25 cellular contexts compared by ENCODE assay signal in the genomic region with DNA sequence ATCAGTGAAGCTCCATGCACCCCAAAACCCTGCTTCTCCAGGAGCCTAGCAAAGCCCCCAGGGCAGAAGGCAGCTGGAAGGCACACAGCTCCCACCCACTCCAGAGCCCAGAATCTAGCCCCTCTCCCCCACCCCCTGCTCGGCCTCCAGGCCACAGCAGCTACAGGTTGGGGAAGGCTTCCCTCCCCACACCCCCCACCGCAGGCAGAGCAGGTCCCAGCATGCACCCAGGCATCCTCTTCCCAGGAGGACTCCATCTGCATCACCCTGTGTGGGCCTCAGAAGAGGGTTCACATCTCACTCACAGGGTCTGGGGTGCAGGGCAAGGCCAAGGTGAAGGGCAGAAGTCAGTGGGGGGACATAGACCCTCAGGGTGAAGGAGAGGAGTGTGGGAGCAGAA. TPM values are rescaled to one million over a fixed set of nuclear protein-coding genes. Genes with fewer than 3 reads are reported as not detected.
DNase-seq lines count a peak whose midpoint lies in the region; ATAC-seq, FAIRE-seq and TF ChIP-seq lines count a peak whose summit lies in the region.
"Had no signal": no experiment of that assay in that cellular context is flagged by ENCODE, and none has a peak within 500 bp of the region (broad histone marks: within the 10 kb centered on the region; RNA-seq: fewer than 3 reads in every experiment).

No MANE protein-coding gene starts in this region.

- WGBS in body of pancreas, 2 donors, result 80 to 95% methylated on average over 1 to 2 of the region's 2 CpGs
- WGBS in esophagus muscularis mucosa, result 100% methylated on average over 1 of the region's 2 CpGs

- no peaks in the 10 kb centered on the region for H4K20me1 ChIP-seq in BLaER1

- FAIRE-seq in kidney (lab: Jason Lieb, UNC), result no peak
- FAIRE-seq: A549, G401.6 had no signal

- no peaks in the 10 kb centered on the region for H3K27me3 ChIP-seq in BLaER1
- no peaks in the 10 kb centered on the region for H3K27me3 ChIP-seq in body of pancreas
- no peaks in the 10 kb centered on the region for H3K27me3 ChIP-seq in rectal smooth muscle tissue (ENCODE audit: control insufficient read depth, insufficient read depth, low read length)
- H3K27me3 ChIP-seq in esophagus muscularis mucosa, result no peaks in the 10 kb centered on the region
- H3K27me3 ChIP-seq: ascending aorta, SJSA1 had no signal

- ATAC-seq in body of pancreas (no peak), HG03095 (IDR thresholded peaks at IDR 0.05; ENCODE audit: unreplicated experiment) (no peak)
- ATAC-seq: A549; stimulated activated effector memory CD8-positive, alpha-beta T cell treated with anti-CD3 and anti-CD28 coated beads, Interleukin-12 subunit alpha, Interleukin-12 subunit beta, amount 100 ng/mL, for 72 hours; T-helper 17 cell had no signal

- H3K36me3 ChIP-seq in BLaER1 (peaks cover 20% of the 10 kb centered on the region), body of pancreas (replicated peaks in 1 of 2; ENCODE audit: insufficient read depth in 1 of 2, low read depth in 2 of 2) (no peaks in the 10 kb centered on the region), kidney (ENCODE audit: control insufficient read depth in 1 of 2, insufficient read depth in 2 of 2, low read length in 2 of 2) (no peaks in the 10 kb centered on the region), rectal smooth muscle tissue (ENCODE audit: control insufficient read depth, insufficient read depth, low read length) (peaks cover 4% of the 10 kb centered on the region), esophagus muscularis mucosa (peaks cover 0 to 23% (median 14%) of the 10 kb centered on the region in 4 donors)

- no peak overlapping the region for H3K4me3 ChIP-seq in BLaER1
- H3K4me3 ChIP-seq in body of pancreas, result no peak overlapping the region
- H3K4me3 ChIP-seq in kidney (ENCODE audit: low read length in 2 of 2), result no peak overlapping the region
- H3K4me3 ChIP-seq in rectal smooth muscle tissue (ENCODE audit: low read length), result peak overlapping the region; percentile 51
- H3K4me3 ChIP-seq in esophagus muscularis mucosa, result no peak overlapping the region
- H3K4me3 ChIP-seq: A549, ascending aorta, GM23338, SJSA1 had no signal

- TF ChIP-seq CTCF in body of pancreas (IDR thresholded peaks at IDR 0.05) (no peak), kidney (IDR thresholded peaks at IDR 0.05; ENCODE audit: borderline replicate concordance, extremely low read depth, insufficient read depth) (no peak), esophagus muscularis mucosa (IDR thresholded peaks at IDR 0.05) (no peak)

- H3K4me2 ChIP-seq in BLaER1, result no peak overlapping the region
- H3K4me2 ChIP-seq: A549, GM23338 had no signal

- no peak overlapping the region for H3K9ac ChIP-seq in BLaER1
- peak overlapping the region in 1 of 2 donors; percentile 8 for H3K9ac ChIP-seq in kidney (ENCODE audit: low read length in 2 of 2)
- H3K9ac ChIP-seq in rectal smooth muscle tissue (ENCODE audit: low read length), result no peak overlapping the region

- H3K27ac ChIP-seq in BLaER1, result 0 out of 2 replicates have a peak overlapping the region, but pooled peaks have one; percentile 6
- H3K27ac ChIP-seq in body of pancreas, result peak overlapping the region in 3 of 4 donors; percentile 64 to 70 (median 70)
- H3K27ac ChIP-seq in kidney (ENCODE audit: low read depth in 2 of 2, low read length in 2 of 2), result no peak overlapping the region
- H3K27ac ChIP-seq in rectal smooth muscle tissue (ENCODE audit: low read depth, low read length), result no peak overlapping the region
- no peak overlapping the region for H3K27ac ChIP-seq in esophagus muscularis mucosa (replicated peaks in 1 of 4)
- H3K27ac ChIP-seq: ascending aorta, SJSA1, VCaP had no signal

- intact Hi-C loops in body of pancreas (cut with DNase I), result no loop called here
- intact Hi-C loops in kidney (cut with DNase I), result no loop called here
- intact Hi-C loops in esophagus muscularis mucosa (cut with DNase I), result loop anchor here (5.0 kb wide), 2 partner anchors 43 to 83 kb away; no protein-coding TSS in a partner anchor

- DNase-seq in body of pancreas (no peak), kidney (peak; percentile 49), esophagus muscularis mucosa (ENCODE audit: extremely low spot score) (no peak), AG08396 (ENCODE audit: low spot score) (no peak), superior temporal gyrus (ENCODE audit: extremely low spot score) (no peak)
- DNase-seq: activated CD4-positive, alpha-beta T cell treated with anti-CD3 and anti-CD28 coated beads, Interleukin-2, amount 50 U/mL, for 1 hour; activated naive CD4-positive, alpha-beta T cell treated with anti-CD3 and anti-CD28 coated beads, Interleukin-2, amount 50 U/mL, for 16 hours; C1 segment of cervical spinal cord; midbrain; NCI-H1417 treated with DMSO at 0.1 percent for 48 hours; NCI-H2171 treated with DMSO at 0.1 percent for 48 hours; T-helper 17 cell had no signal

- TF ChIP-seq POLR2A in body of pancreas (IDR thresholded peaks at IDR 0.05) (no peak), esophagus muscularis mucosa (IDR thresholded peaks at IDR 0.05; ENCODE audit: low read depth) (no peak)

- no peak for TF ChIP-seq EP300 in esophagus muscularis mucosa (IDR thresholded peaks at IDR 0.05)

- H3K9me3 ChIP-seq in BLaER1 (peaks cover 12% of the 10 kb centered on the region; the same call in 1 of the 2 replicates), body of pancreas (no peaks in the 10 kb centered on the region), kidney (ENCODE audit: control insufficient read depth in 1 of 2, low read length in 2 of 2) (no peaks in the 10 kb centered on the region), esophagus muscularis mucosa (no peaks in the 10 kb centered on the region)
- H3K9me3 ChIP-seq: A549, ascending aorta, SJSA1 had no signal

- peaks cover 38% of the 10 kb centered on the region for H3K4me1 ChIP-seq in BLaER1
- peaks cover 42% of the 10 kb centered on the region for H3K4me1 ChIP-seq in body of pancreas
- H3K4me1 ChIP-seq in kidney (ENCODE audit: control insufficient read depth in 1 of 2, insufficient read depth in 1 of 2, low read depth in 1 of 2, low read length in 2 of 2), result peaks cover 11 to 15% of the 10 kb centered on the region in 2 donors
- H3K4me1 ChIP-seq in rectal smooth muscle tissue (ENCODE audit: control insufficient read depth, insufficient read depth, low read length), result peaks cover 9% of the 10 kb centered on the region
- peaks cover 36 to 49% (median 40%) of the 10 kb centered on the region in 4 donors for H3K4me1 ChIP-seq in esophagus muscularis mucosa

RNA-seq across cellular contexts. Expression of gene S100A14, which starts 0.7 kb away (rescaled TPM):
- total RNA-seq in body of pancreas (10 to 100 TPM; 12.2 to 30.4 TPM), kidney (75.9 TPM), esophagus muscularis mucosa (1 to 10 TPM in 1 of 4 donors, not detected in 3; 1.0 TPM)
- 35.6 TPM for polyA plus RNA-seq in kidney (ENCODE audit: insufficient read depth, low read depth, low replicate concordance)
- total RNA-seq: fibroblast of villous mesenchyme, M059J, SJSA1, T-helper 17 cell had no signal

RNA-seq across cellular contexts. Expression of gene S100A16, which starts 2.5 kb away (rescaled TPM):
- total RNA-seq in body of pancreas, result 10 to 100 TPM; 20.1 to 42.5 TPM
- 119 TPM for total RNA-seq in kidney
- 174 TPM for polyA plus RNA-seq in kidney (ENCODE audit: insufficient read depth, low read depth, low replicate concordance)
- total RNA-seq in esophagus muscularis mucosa, result 10 to 100 TPM; 33.2 to 67.9 (median 48.2) TPM
- total RNA-seq: T-helper 17 cell had no signal

RNA-seq across cellular contexts. Expression of gene S100A13, which starts 11.9 kb away (rescaled TPM):
- total RNA-seq in body of pancreas (10 to 100 TPM; 65.3 to 88.7 TPM), kidney (225 TPM), esophagus muscularis mucosa (10 to 100 TPM; 71.3 to 84.7 (median 83.1) TPM)
- polyA plus RNA-seq in kidney (ENCODE audit: insufficient read depth, low read depth, low replicate concordance), result 299 TPM

RNA-seq across cellular contexts. Expression of gene S100A1, which starts 12.8 kb away (rescaled TPM):
- total RNA-seq in body of pancreas, result 10 to 100 TPM in 1 of 2 donors, 1 to 10 TPM in 1; 7.3 to 57.0 TPM
- total RNA-seq in kidney, result 83.1 TPM
- polyA plus RNA-seq in kidney (ENCODE audit: insufficient read depth, low read depth, low replicate concordance), result 332 TPM
- 10 to 100 TPM in 2 of 4 donors, 1 to 10 TPM in 2; 4.3 to 17.9 (median 9.2) TPM for total RNA-seq in esophagus muscularis mucosa
- total RNA-seq: ascending aorta, fibroblast of villous mesenchyme, M059J, T-helper 17 cell, ureter had no signal

RNA-seq across cellular contexts. Expression of gene CHTOP, which starts 18.5 kb away (rescaled TPM):
- 10 to 100 TPM; 62.3 to 68.0 TPM for total RNA-seq in body of pancreas
- 83.6 TPM for total RNA-seq in kidney
- polyA plus RNA-seq in kidney (ENCODE audit: insufficient read depth, low read depth, low replicate concordance), result 71.1 TPM
- total RNA-seq in esophagus muscularis mucosa, result 10 to 100 TPM; 34.5 to 43.8 (median 37.6) TPM

Comparison
In these comparisons a context has a peak if more than half of its experiments do, and no peak if none do; other contexts are left out.
1. H3K27ac ChIP-seq: peak in BLaER1 (single experiment) and body of pancreas (3 of 4); none in kidney (0 of 2), rectal smooth muscle tissue (single experiment) and esophagus muscularis mucosa (0 of 4).
2. RNA of gene S100A14, which starts 0.7 kb away (total RNA-seq): 75.9 TPM in kidney (single experiment) and 12.2 to 30.4 TPM in body of pancreas; 1.0 TPM in esophagus muscularis mucosa; every median in the first group is over 4 times any median in the second.